1 cellular context compared by ENCODE assay signal in the genomic region with DNA sequence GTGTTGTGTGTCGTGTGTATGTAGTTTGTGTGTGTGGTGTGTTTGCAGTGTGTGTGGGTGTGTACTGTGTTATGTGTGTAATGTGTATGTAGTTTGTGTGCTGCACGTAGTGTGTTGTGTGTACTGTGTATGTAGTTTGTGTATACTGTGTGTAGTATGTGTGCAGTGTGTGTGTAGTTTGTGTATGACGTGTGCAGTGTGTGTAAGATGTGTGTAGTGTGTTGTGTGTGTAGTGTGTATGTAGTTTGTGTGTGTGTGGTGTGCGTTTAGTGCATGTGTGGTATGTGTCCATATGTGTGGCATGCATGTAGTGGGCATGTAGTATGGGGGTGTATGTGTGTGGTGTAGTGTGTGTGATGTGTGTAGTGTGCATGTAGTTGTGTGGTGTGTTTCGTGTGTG.
A peak's percentile ranks its signal among the peaks of the same experiment; 100 is the strongest.
TF ChIP-seq lines count a peak whose summit lies in the region.

No MANE protein-coding gene starts in this region.

TF ChIP-seq in HepG2, 621 proteins besides CTCF, POLR2A, EP300 and RAD21:
- no peak for TF ChIP-seq ZBTB7A (CRISPR knock-in tag; IDR thresholded peaks at IDR 0.05)
- no peak for TF ChIP-seq KLF12 (CRISPR knock-in tag; IDR thresholded peaks at IDR 0.05; ENCODE audit: borderline replicate concordance)
- TF ChIP-seq SMC3 (IDR thresholded peaks at IDR 0.05; ENCODE audit: low read length): no peak
- no peak for TF ChIP-seq ZNF230 (CRISPR knock-in tag; IDR thresholded peaks at IDR 0.05)
- TF ChIP-seq THAP11 (CRISPR knock-in tag; IDR thresholded peaks at IDR 0.05): no peak
- peak; percentile 11; the same call in 1 of the 2 replicates for TF ChIP-seq JUNB (CRISPR knock-in tag; IDR thresholded peaks at IDR 0.05; ENCODE audit: borderline replicate concordance)
- TF ChIP-seq, protein P1, sequence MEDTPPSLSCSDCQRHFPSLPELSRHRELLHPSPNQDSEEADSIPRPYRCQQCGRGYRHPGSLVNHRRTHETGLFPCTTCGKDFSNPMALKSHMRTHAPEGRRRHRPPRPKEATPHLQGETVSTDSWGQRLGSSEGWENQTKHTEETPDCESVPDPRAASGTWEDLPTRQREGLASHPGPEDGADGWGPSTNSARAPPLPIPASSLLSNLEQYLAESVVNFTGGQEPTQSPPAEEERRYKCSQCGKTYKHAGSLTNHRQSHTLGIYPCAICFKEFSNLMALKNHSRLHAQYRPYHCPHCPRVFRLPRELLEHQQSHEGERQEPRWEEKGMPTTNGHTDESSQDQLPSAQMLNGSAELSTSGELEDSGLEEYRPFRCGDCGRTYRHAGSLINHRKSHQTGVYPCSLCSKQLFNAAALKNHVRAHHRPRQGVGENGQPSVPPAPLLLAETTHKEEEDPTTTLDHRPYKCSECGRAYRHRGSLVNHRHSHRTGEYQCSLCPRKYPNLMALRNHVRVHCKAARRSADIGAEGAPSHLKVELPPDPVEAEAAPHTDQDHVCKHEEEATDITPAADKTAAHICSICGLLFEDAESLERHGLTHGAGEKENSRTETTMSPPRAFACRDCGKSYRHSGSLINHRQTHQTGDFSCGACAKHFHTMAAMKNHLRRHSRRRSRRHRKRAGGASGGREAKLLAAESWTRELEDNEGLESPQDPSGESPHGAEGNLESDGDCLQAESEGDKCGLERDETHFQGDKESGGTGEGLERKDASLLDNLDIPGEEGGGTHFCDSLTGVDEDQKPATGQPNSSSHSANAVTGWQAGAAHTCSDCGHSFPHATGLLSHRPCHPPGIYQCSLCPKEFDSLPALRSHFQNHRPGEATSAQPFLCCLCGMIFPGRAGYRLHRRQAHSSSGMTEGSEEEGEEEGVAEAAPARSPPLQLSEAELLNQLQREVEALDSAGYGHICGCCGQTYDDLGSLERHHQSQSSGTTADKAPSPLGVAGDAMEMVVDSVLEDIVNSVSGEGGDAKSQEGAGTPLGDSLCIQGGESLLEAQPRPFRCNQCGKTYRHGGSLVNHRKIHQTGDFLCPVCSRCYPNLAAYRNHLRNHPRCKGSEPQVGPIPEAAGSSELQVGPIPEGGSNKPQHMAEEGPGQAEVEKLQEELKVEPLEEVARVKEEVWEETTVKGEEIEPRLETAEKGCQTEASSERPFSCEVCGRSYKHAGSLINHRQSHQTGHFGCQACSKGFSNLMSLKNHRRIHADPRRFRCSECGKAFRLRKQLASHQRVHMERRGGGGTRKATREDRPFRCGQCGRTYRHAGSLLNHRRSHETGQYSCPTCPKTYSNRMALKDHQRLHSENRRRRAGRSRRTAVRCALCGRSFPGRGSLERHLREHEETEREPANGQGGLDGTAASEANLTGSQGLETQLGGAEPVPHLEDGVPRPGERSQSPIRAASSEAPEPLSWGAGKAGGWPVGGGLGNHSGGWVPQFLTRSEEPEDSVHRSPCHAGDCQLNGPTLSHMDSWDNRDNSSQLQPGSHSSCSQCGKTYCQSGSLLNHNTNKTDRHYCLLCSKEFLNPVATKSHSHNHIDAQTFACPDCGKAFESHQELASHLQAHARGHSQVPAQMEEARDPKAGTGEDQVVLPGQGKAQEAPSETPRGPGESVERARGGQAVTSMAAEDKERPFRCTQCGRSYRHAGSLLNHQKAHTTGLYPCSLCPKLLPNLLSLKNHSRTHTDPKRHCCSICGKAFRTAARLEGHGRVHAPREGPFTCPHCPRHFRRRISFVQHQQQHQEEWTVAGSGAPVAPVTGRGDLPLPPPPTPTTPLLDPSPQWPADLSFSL (CRISPR knock-in tag; IDR thresholded peaks at IDR 0.05): peak; percentile 76
- TF ChIP-seq CREB1 (IDR thresholded peaks at IDR 0.05): peak; percentile 60; the same call in 1 of the 2 replicates
- no peak for TF ChIP-seq CREB1 (CRISPR knock-in tag; IDR thresholded peaks at IDR 0.05)
- TF ChIP-seq, protein P2, sequence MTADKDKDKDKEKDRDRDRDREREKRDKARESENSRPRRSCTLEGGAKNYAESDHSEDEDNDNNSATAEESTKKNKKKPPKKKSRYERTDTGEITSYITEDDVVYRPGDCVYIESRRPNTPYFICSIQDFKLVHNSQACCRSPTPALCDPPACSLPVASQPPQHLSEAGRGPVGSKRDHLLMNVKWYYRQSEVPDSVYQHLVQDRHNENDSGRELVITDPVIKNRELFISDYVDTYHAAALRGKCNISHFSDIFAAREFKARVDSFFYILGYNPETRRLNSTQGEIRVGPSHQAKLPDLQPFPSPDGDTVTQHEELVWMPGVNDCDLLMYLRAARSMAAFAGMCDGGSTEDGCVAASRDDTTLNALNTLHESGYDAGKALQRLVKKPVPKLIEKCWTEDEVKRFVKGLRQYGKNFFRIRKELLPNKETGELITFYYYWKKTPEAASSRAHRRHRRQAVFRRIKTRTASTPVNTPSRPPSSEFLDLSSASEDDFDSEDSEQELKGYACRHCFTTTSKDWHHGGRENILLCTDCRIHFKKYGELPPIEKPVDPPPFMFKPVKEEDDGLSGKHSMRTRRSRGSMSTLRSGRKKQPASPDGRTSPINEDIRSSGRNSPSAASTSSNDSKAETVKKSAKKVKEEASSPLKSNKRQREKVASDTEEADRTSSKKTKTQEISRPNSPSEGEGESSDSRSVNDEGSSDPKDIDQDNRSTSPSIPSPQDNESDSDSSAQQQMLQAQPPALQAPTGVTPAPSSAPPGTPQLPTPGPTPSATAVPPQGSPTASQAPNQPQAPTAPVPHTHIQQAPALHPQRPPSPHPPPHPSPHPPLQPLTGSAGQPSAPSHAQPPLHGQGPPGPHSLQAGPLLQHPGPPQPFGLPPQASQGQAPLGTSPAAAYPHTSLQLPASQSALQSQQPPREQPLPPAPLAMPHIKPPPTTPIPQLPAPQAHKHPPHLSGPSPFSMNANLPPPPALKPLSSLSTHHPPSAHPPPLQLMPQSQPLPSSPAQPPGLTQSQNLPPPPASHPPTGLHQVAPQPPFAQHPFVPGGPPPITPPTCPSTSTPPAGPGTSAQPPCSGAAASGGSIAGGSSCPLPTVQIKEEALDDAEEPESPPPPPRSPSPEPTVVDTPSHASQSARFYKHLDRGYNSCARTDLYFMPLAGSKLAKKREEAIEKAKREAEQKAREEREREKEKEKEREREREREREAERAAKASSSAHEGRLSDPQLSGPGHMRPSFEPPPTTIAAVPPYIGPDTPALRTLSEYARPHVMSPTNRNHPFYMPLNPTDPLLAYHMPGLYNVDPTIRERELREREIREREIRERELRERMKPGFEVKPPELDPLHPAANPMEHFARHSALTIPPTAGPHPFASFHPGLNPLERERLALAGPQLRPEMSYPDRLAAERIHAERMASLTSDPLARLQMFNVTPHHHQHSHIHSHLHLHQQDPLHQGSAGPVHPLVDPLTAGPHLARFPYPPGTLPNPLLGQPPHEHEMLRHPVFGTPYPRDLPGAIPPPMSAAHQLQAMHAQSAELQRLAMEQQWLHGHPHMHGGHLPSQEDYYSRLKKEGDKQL (CRISPR knock-in tag; IDR thresholded peaks at IDR 0.05; ENCODE audit: low read depth): no peak
- TF ChIP-seq FOXO4 (CRISPR knock-in tag; conservative IDR thresholded peaks at IDR 0.05): 0 out of 2 replicates have a peak, but pooled peaks have one; percentile 18
- TF ChIP-seq DR1 (CRISPR knock-in tag; IDR thresholded peaks at IDR 0.05): no peak
- no peak for TF ChIP-seq KDM3A (CRISPR knock-in tag; IDR thresholded peaks at IDR 0.05; ENCODE audit: low read depth)
- no peak for TF ChIP-seq PRPF4 (IDR thresholded peaks at IDR 0.05; ENCODE audit: low read depth, low read length, poor library complexity, severe bottlenecking)
- no peak for TF ChIP-seq ZNF615 (CRISPR knock-in tag; IDR thresholded peaks at IDR 0.05; ENCODE audit: borderline replicate concordance)
- no peak for TF ChIP-seq ZKSCAN1 (IDR thresholded peaks at IDR 0.05; ENCODE audit: low read length)
- TF ChIP-seq ZNF484 (CRISPR knock-in tag; IDR thresholded peaks at IDR 0.05; ENCODE audit: borderline replicate concordance, low read depth): no peak
- no peak for TF ChIP-seq ZNF883 (CRISPR knock-in tag; IDR thresholded peaks at IDR 0.05; ENCODE audit: not compliant biosample characterization)
- TF ChIP-seq IKZF4 (CRISPR knock-in tag; IDR thresholded peaks at IDR 0.05; ENCODE audit: borderline replicate concordance, low read depth, not compliant biosample characterization): no peak
